19 cellular contexts compared by ENCODE assay signal in genomic region chr3:10442151-10442795, GRCh38.
"Had no signal": no experiment of that assay in that cellular context is flagged by ENCODE, and none has a peak within 500 bp of the region (broad histone marks: within the 10 kb centered on the region; RNA-seq: fewer than 3 reads in every experiment).

No MANE protein-coding gene starts in this region.

- H3K27me3 ChIP-seq: ascending aorta, neural progenitor cell, pancreas, suprapubic skin had no signal

- H3K4me1 ChIP-seq: ascending aorta, neural progenitor cell, pancreas, sigmoid colon, suprapubic skin had no signal

- FAIRE-seq: colon, keratinocyte, pancreas had no signal

- H3K36me3 ChIP-seq: ascending aorta, neural progenitor cell, pancreas, sigmoid colon, suprapubic skin had no signal

- H3K4me3 ChIP-seq: ascending aorta, neural progenitor cell, pancreas, sigmoid colon, suprapubic skin had no signal

- DNase-seq: activated CD4-positive, alpha-beta T cell treated with anti-CD3 and anti-CD28 coated beads, Interleukin-2, amount 50 U/mL, for 4 hours; activated CD4-positive, CD25-positive, alpha-beta regulatory T cell treated with anti-CD3 and anti-CD28 coated beads, Interleukin-2, amount 50 U/mL, for 72 hours; activated naive CD4-positive, alpha-beta T cell treated with anti-CD3 and anti-CD28 coated beads for 36 hours; activated naive CD8-positive, alpha-beta T cell treated with anti-CD3 and anti-CD28 coated beads, Interleukin-2, amount 50 U/mL, for 24 hours; activated T-cell treated with anti-CD3 and anti-CD28 coated beads for 4 hours; erythroblast; hippocampal formation; pancreas; sigmoid colon; stimulated activated CD4-positive, alpha-beta T cell treated with anti-CD3 and anti-CD28 coated beads, Interleukin-4, amount 100 ng/mL, for 24 hours; stimulated activated naive CD8-positive, alpha-beta T cell treated with anti-CD3 and anti-CD28 coated beads, Interleukin-15, Interleukin-2, amounts not matched to agents 100 U/mL and 50 U/mL, for 24 hours; T-helper 9 cell; trophoblast cell had no signal

- ATAC-seq: activated naive CD8-positive, alpha-beta T cell treated with anti-CD3 and anti-CD28 coated beads, Interleukin-2, amount 50 U/mL, for 24 hours; left lobe of liver; pancreas; stimulated activated naive CD8-positive, alpha-beta T cell treated with anti-CD3 and anti-CD28 coated beads, Interleukin-15, Interleukin-2, amounts not matched to agents 100 U/mL and 50 U/mL, for 24 hours had no signal

- H3K9ac ChIP-seq: neural progenitor cell had no signal

- H2AFZ ChIP-seq: neural progenitor cell had no signal

- H3K4me2 ChIP-seq: neural progenitor cell had no signal

- H3K9me3 ChIP-seq: ascending aorta, pancreas, sigmoid colon, suprapubic skin had no signal

- H3K27ac ChIP-seq: ascending aorta, neural progenitor cell, pancreas, sigmoid colon, suprapubic skin had no signal
